ENCODE assay signal across 31 cellular contexts in genomic region chr3:100389025-100389424, GRCh38.
"Had no signal": no experiment of that assay in that cellular context is flagged by ENCODE, and none has a peak within 500 bp of the region (broad histone marks: within the 10 kb centered on the region; RNA-seq: fewer than 3 reads in every experiment).

No MANE protein-coding gene starts in this region.

- ATAC-seq: activated CD4-positive, alpha-beta T cell treated with anti-CD3 and anti-CD28 coated beads for 36 hours; activated CD8-positive, alpha-beta memory T cell treated with anti-CD3 and anti-CD28 coated beads, Interleukin-2, amount 10 ng/mL, durations not matched to agents 7 days and 5 days; activated CD8-positive, alpha-beta T cell treated with anti-CD3 and anti-CD28 coated beads, Interleukin-2, amount 10 ng/mL, durations not matched to agents 7 days and 5 days; activated naive CD4-positive, alpha-beta T cell treated with anti-CD3 and anti-CD28 coated beads, Interleukin-2, amount 50 U/mL, for 72 hours; gastroesophageal sphincter; heart right ventricle had no signal

- DNase-seq: activated CD4-positive, alpha-beta memory T cell treated with anti-CD3 and anti-CD28 coated beads for 36 hours; activated CD4-positive, alpha-beta T cell treated with anti-CD3 and anti-CD28 coated beads for 36 hours; activated CD4-positive, alpha-beta T cell treated with anti-CD3 and anti-CD28 coated beads, Interleukin-2, amount 10 ng/mL, durations not matched to agents 24 days and 14 days; activated CD4-positive, CD25-positive, alpha-beta regulatory T cell; activated CD4-positive, CD25-positive, alpha-beta regulatory T cell treated with anti-CD3 and anti-CD28 coated beads, Interleukin-2, amount 50 U/mL, for 72 hours; activated CD8-positive, alpha-beta memory T cell treated with anti-CD3 and anti-CD28 coated beads, Interleukin-2, amount 10 ng/mL, durations not matched to agents 7 days and 5 days; activated CD8-positive, alpha-beta memory T cell treated with anti-CD3 and anti-CD28 coated beads, Interleukin-2, amount 50 U/mL, for 4 hours; activated CD8-positive, alpha-beta T cell treated with anti-CD3 and anti-CD28 coated beads, Interleukin-2, amount 10 ng/mL, durations not matched to agents 7 days and 5 days; activated gamma-delta T cell; activated naive CD4-positive, alpha-beta T cell; activated naive CD4-positive, alpha-beta T cell treated with anti-CD3 and anti-CD28 coated beads, Interleukin-2, amount 10 ng/mL, durations not matched to agents 7 days and 5 days; activated naive CD8-positive, alpha-beta T cell treated with anti-CD3 and anti-CD28 coated beads, Interleukin-2, amount 10 ng/mL, durations not matched to agents 7 days and 5 days; activated T-cell treated with anti-CD3 and anti-CD28 coated beads, Interleukin-2, amount 50 U/mL, for 1 hour; activated T-cell treated with anti-CD3 and anti-CD28 coated beads, Interleukin-2, amount 50 U/mL, for 48 hours; central memory CD4-positive, alpha-beta T cell; cerebellar nuclear complex; colonic mucosa; effector CD8-positive, alpha-beta T cell; esophagus squamous epithelium; foreskin melanocyte; heart right ventricle; T-helper 2 cell had no signal

- H3K9me3 ChIP-seq: breast epithelium, colonic mucosa, gastroesophageal sphincter had no signal

- H3K27ac ChIP-seq: ascending aorta, breast epithelium, cardiac muscle cell, colonic mucosa, epithelial cell of prostate, esophagus squamous epithelium, gastroesophageal sphincter, heart right ventricle had no signal

- H3K4me3 Mint-ChIP-seq: activated CD4-positive, alpha-beta memory T cell treated with anti-CD3 and anti-CD28 coated beads for 36 hours; activated CD4-positive, alpha-beta T cell treated with anti-CD3 and anti-CD28 coated beads for 36 hours; activated CD4-positive, alpha-beta T cell treated with anti-CD3 and anti-CD28 coated beads, Interleukin-2, amount 10 ng/mL, durations not matched to agents 24 days and 14 days; activated CD8-positive, alpha-beta memory T cell treated with anti-CD3 and anti-CD28 coated beads, Interleukin-2, amount 10 ng/mL, durations not matched to agents 7 days and 5 days; activated CD8-positive, alpha-beta T cell treated with anti-CD3 and anti-CD28 coated beads, Interleukin-2, amount 10 ng/mL, durations not matched to agents 7 days and 5 days; activated naive CD4-positive, alpha-beta T cell treated with anti-CD3 and anti-CD28 coated beads, Interleukin-2, amount 10 ng/mL, durations not matched to agents 7 days and 5 days; activated naive CD8-positive, alpha-beta T cell treated with anti-CD3 and anti-CD28 coated beads, Interleukin-2, amount 10 ng/mL, durations not matched to agents 7 days and 5 days; brain had no signal

- H3K4me1 ChIP-seq: breast epithelium, colonic mucosa had no signal

- H3K36me3 ChIP-seq: breast epithelium had no signal

- FAIRE-seq: endometrium, endothelial cell of umbilical vein had no signal

- H3K27me3 Mint-ChIP-seq: activated CD4-positive, alpha-beta memory T cell treated with anti-CD3 and anti-CD28 coated beads for 36 hours; activated CD4-positive, alpha-beta T cell treated with anti-CD3 and anti-CD28 coated beads for 36 hours; activated CD4-positive, alpha-beta T cell treated with anti-CD3 and anti-CD28 coated beads, Interleukin-2, amount 10 ng/mL, durations not matched to agents 24 days and 14 days; activated CD8-positive, alpha-beta memory T cell treated with anti-CD3 and anti-CD28 coated beads, Interleukin-2, amount 10 ng/mL, durations not matched to agents 7 days and 5 days; activated naive CD4-positive, alpha-beta T cell treated with anti-CD3 and anti-CD28 coated beads, Interleukin-2, amount 10 ng/mL, durations not matched to agents 7 days and 5 days; activated naive CD8-positive, alpha-beta T cell treated with anti-CD3 and anti-CD28 coated beads, Interleukin-2, amount 10 ng/mL, durations not matched to agents 7 days and 5 days; brain had no signal

- H3K27ac Mint-ChIP-seq: activated CD4-positive, alpha-beta memory T cell treated with anti-CD3 and anti-CD28 coated beads for 36 hours; activated CD4-positive, alpha-beta T cell treated with anti-CD3 and anti-CD28 coated beads for 36 hours; activated CD4-positive, alpha-beta T cell treated with anti-CD3 and anti-CD28 coated beads, Interleukin-2, amount 10 ng/mL, durations not matched to agents 24 days and 14 days; activated CD8-positive, alpha-beta memory T cell treated with anti-CD3 and anti-CD28 coated beads, Interleukin-2, amount 10 ng/mL, durations not matched to agents 7 days and 5 days; activated CD8-positive, alpha-beta T cell treated with anti-CD3 and anti-CD28 coated beads, Interleukin-2, amount 10 ng/mL, durations not matched to agents 7 days and 5 days; activated naive CD4-positive, alpha-beta T cell treated with anti-CD3 and anti-CD28 coated beads, Interleukin-2, amount 10 ng/mL, durations not matched to agents 7 days and 5 days; activated naive CD8-positive, alpha-beta T cell treated with anti-CD3 and anti-CD28 coated beads, Interleukin-2, amount 10 ng/mL, durations not matched to agents 7 days and 5 days; brain had no signal

- H3K4me3 ChIP-seq: ascending aorta, breast epithelium, cardiac muscle cell, colonic mucosa, esophagus squamous epithelium, gastroesophageal sphincter, heart right ventricle had no signal

- H3K27me3 ChIP-seq: ascending aorta, breast epithelium, cardiac muscle cell, colonic mucosa, esophagus squamous epithelium, gastroesophageal sphincter, heart right ventricle had no signal
